1 cellular context compared by ENCODE assay signal in genomic region chr5:37112383-37112991, GRCh38.
TF ChIP-seq lines count a peak whose summit lies in the region.

No MANE protein-coding gene starts in this region.

TF ChIP-seq in GM23338, 12 proteins besides CTCF, POLR2A, EP300 and RAD21 (continued from another document):
- TF ChIP-seq, protein P1, sequence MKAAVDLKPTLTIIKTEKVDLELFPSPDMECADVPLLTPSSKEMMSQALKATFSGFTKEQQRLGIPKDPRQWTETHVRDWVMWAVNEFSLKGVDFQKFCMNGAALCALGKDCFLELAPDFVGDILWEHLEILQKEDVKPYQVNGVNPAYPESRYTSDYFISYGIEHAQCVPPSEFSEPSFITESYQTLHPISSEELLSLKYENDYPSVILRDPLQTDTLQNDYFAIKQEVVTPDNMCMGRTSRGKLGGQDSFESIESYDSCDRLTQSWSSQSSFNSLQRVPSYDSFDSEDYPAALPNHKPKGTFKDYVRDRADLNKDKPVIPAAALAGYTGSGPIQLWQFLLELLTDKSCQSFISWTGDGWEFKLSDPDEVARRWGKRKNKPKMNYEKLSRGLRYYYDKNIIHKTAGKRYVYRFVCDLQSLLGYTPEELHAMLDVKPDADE (IDR thresholded peaks at IDR 0.05) = no peak
- no peak for TF ChIP-seq POLR2AphosphoS5 (IDR thresholded peaks at IDR 0.05; ENCODE audit: low read depth)
- no peak for TF ChIP-seq REST (IDR thresholded peaks at IDR 0.05; ENCODE audit: unreplicated experiment)
- no peak for TF ChIP-seq NANOG (IDR thresholded peaks at IDR 0.05; ENCODE audit: borderline replicate concordance)
- no peak for TF ChIP-seq ZNF331 (CRISPR knock-in tag; IDR thresholded peaks at IDR 0.05; ENCODE audit: low read depth)
- no peak for TF ChIP-seq EZH2 (IDR thresholded peaks at IDR 0.05; ENCODE audit: low read depth, unreplicated experiment)
- TF ChIP-seq CREB1 (CRISPR knock-in tag; IDR thresholded peaks at IDR 0.05; ENCODE audit: low read depth) = no peak
